In genomic region chr15:33183334-33183733, GRCh38 we compare ENCODE assay signal across 24 cellular contexts.
"Had no signal": no experiment of that assay in that cellular context is flagged by ENCODE, and none has a peak within 500 bp of the region (broad histone marks: within the 10 kb centered on the region; RNA-seq: fewer than 3 reads in every experiment).

No MANE protein-coding gene starts in this region.

- H3K36me3 Mint-ChIP-seq: mesothelial cell of epicardium had no signal

- ATAC-seq: effector memory CD8-positive, alpha-beta T cell; esophagus mucosa; gastrocnemius medialis; heart right ventricle; left cardiac atrium; left lung; left ventricle myocardium superior; lower lobe of right lung; mucosa of descending colon had no signal

- H3K4me1 ChIP-seq: colonic mucosa, esophagus squamous epithelium, left lung, lower lobe of right lung had no signal

- H3K4me3 ChIP-seq: colonic mucosa, esophagus squamous epithelium, gastrocnemius medialis, heart right ventricle, left lung, lower lobe of right lung, mucosa of descending colon had no signal

- H3K9me3 ChIP-seq: colonic mucosa, esophagus squamous epithelium, gastrocnemius medialis, heart right ventricle, left lung, lower lobe of right lung, mucosa of descending colon had no signal

- H3K9me3 Mint-ChIP-seq: dendritic cell treated with granulocyte-macrophage colony-stimulating factor and Interleukin-4, amounts not matched to agents 40 ng/mL and 50 ng/mL, for 4 days; effector memory CD8-positive, alpha-beta T cell; endodermal cell; mesothelial cell of epicardium had no signal

- H3K4me3 Mint-ChIP-seq: dendritic cell treated with granulocyte-macrophage colony-stimulating factor and Interleukin-4, amounts not matched to agents 40 ng/mL and 50 ng/mL, for 4 days; effector memory CD8-positive, alpha-beta T cell; endodermal cell; mesothelial cell of epicardium; naive B cell had no signal

- H3K27me3 ChIP-seq: colonic mucosa, gastrocnemius medialis, heart right ventricle, left lung had no signal

- H3K27ac Mint-ChIP-seq: dendritic cell treated with granulocyte-macrophage colony-stimulating factor and Interleukin-4, amounts not matched to agents 40 ng/mL and 50 ng/mL, for 4 days; effector memory CD8-positive, alpha-beta T cell; endodermal cell; mesothelial cell of epicardium; naive B cell had no signal

- H3K27me3 Mint-ChIP-seq: dendritic cell treated with granulocyte-macrophage colony-stimulating factor and Interleukin-4, amounts not matched to agents 40 ng/mL and 50 ng/mL, for 4 days had no signal

- DNase-seq: colonic mucosa; cortex of kidney; effector CD8-positive, alpha-beta T cell; effector memory CD8-positive, alpha-beta T cell; endodermal cell; erythroblast; esophagus squamous epithelium; foreskin fibroblast; foreskin melanocyte; gastrocnemius medialis; glutamatergic neuron; head of caudate nucleus; heart right ventricle; hippocampal formation; left cardiac atrium; left lung; left ventricle myocardium superior; lower lobe of right lung; mesenchymal stem cell; mucosa of descending colon; naive B cell had no signal

- H3K4me1 Mint-ChIP-seq: mesothelial cell of epicardium had no signal

- H3K36me3 ChIP-seq: colonic mucosa, esophagus squamous epithelium, gastrocnemius medialis, heart right ventricle, left lung, lower lobe of right lung had no signal
